8 cellular contexts compared by ENCODE assay signal in the genomic region with DNA sequence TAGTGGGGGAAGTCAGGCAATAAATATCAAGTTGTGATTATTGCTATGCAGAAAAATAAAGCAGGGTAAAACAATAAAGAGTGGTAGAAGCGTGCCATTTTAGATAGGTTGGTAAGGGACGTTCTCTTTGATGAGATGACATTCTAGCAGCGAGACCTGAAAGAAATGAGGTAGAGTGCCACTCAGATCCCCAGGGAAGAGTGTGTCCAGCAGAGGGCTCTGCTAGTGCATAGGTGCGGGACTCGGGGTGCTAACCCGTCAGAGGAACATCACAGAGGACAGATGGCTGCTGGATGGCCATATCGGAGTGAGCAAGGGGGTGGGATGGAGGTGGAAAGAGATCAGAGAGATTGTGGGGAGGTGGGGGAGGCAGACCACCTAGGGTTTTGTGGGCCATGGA. TPM values are rescaled to one million over a fixed set of nuclear protein-coding genes. Genes with fewer than 3 reads are reported as not detected.
DNase-seq lines count a peak whose midpoint lies in the region; ATAC-seq and TF ChIP-seq lines count a peak whose summit lies in the region.

No MANE protein-coding gene starts in this region.

- H3K27ac ChIP-seq in WERI-Rb-1: no peak overlapping the region

- intact Hi-C loops in activated CD4-positive, alpha-beta T cell treated with anti-CD3 and anti-CD28 coated beads, Interleukin-2, amount 10 ng/mL, durations not matched to agents 24 days and 14 days (cut with micrococcal nuclease): loop anchor here (5.0 kb wide), 1 partner anchor 1801 kb away; no protein-coding TSS in a partner anchor

- no peaks in the 10 kb centered on the region for H3K4me1 Mint-ChIP-seq in activated CD4-positive, alpha-beta T cell treated with anti-CD3 and anti-CD28 coated beads, Interleukin-2, amount 10 ng/mL, durations not matched to agents 24 days and 14 days
- no peaks in the 10 kb centered on the region for H3K4me1 Mint-ChIP-seq in activated naive CD8-positive, alpha-beta T cell treated with anti-CD3 and anti-CD28 coated beads for 36 hours

- no peaks in the 10 kb centered on the region for H3K36me3 Mint-ChIP-seq in activated CD4-positive, alpha-beta T cell treated with anti-CD3 and anti-CD28 coated beads, Interleukin-2, amount 10 ng/mL, durations not matched to agents 24 days and 14 days (ENCODE audit: low read depth)
- H3K36me3 Mint-ChIP-seq in activated naive CD8-positive, alpha-beta T cell treated with anti-CD3 and anti-CD28 coated beads for 36 hours: no peaks in the 10 kb centered on the region

- peak; percentile 60 for DNase-seq in activated CD4-positive, alpha-beta T cell treated with anti-CD3 and anti-CD28 coated beads, Interleukin-2, amount 10 ng/mL, durations not matched to agents 24 days and 14 days
- no peak for DNase-seq in activated CD4-positive, alpha-beta T cell treated with anti-CD3 and anti-CD28 coated beads, Interleukin-2, amount 50 U/mL, for 1 hour
- peak in 56 of 76 experiments; percentile 3 to 71 (median 34) for DNase-seq in HUDEP-2 (lab: John Stamatoyannopoulos, UW; ENCODE audit: unreplicated experiment in 76 of 76)
- DNase-seq in WERI-Rb-1: peak; percentile 91
- peak; percentile 44 for DNase-seq in left kidney (ENCODE audit: low read depth, low spot score)
- no peak for DNase-seq in activated naive CD8-positive, alpha-beta T cell treated with anti-CD3 and anti-CD28 coated beads for 36 hours

- TF ChIP-seq CTCF in WERI-Rb-1 (IDR thresholded peaks at IDR 0.05; ENCODE audit: low read depth, low read length): peak; percentile 96

- no peaks in the 10 kb centered on the region for H3K9me3 Mint-ChIP-seq in activated CD4-positive, alpha-beta T cell treated with anti-CD3 and anti-CD28 coated beads, Interleukin-2, amount 10 ng/mL, durations not matched to agents 24 days and 14 days
- H3K9me3 Mint-ChIP-seq in activated naive CD8-positive, alpha-beta T cell treated with anti-CD3 and anti-CD28 coated beads for 36 hours: no peaks in the 10 kb centered on the region

- H3K27me3 Mint-ChIP-seq in activated CD4-positive, alpha-beta T cell treated with anti-CD3 and anti-CD28 coated beads, Interleukin-2, amount 10 ng/mL, durations not matched to agents 24 days and 14 days: peaks cover 4% of the 10 kb centered on the region
- no peaks in the 10 kb centered on the region for H3K27me3 Mint-ChIP-seq in activated naive CD8-positive, alpha-beta T cell treated with anti-CD3 and anti-CD28 coated beads for 36 hours

- H3K27me3 ChIP-seq in WERI-Rb-1 (ENCODE audit: insufficient read depth, low read depth, severe bottlenecking): no peaks in the 10 kb centered on the region

- ATAC-seq in HG03521 (IDR thresholded peaks at IDR 0.05; ENCODE audit: unreplicated experiment) (no peak), GM21526 (IDR thresholded peaks at IDR 0.05; ENCODE audit: low FRiP score, unreplicated experiment) (no peak)

- H3K4me3 ChIP-seq in WERI-Rb-1 (ENCODE audit: low read depth, low read length): no peak overlapping the region

- no peak overlapping the region for H3K4me3 Mint-ChIP-seq in activated CD4-positive, alpha-beta T cell treated with anti-CD3 and anti-CD28 coated beads, Interleukin-2, amount 10 ng/mL, durations not matched to agents 24 days and 14 days
- H3K4me3 Mint-ChIP-seq in activated naive CD8-positive, alpha-beta T cell treated with anti-CD3 and anti-CD28 coated beads for 36 hours: no peak overlapping the region

- no peak overlapping the region for H3K27ac Mint-ChIP-seq in activated CD4-positive, alpha-beta T cell treated with anti-CD3 and anti-CD28 coated beads, Interleukin-2, amount 10 ng/mL, durations not matched to agents 24 days and 14 days
- H3K27ac Mint-ChIP-seq in activated naive CD8-positive, alpha-beta T cell treated with anti-CD3 and anti-CD28 coated beads for 36 hours: no peak overlapping the region

- H3K36me3 ChIP-seq in WERI-Rb-1: no peaks in the 10 kb centered on the region

- H3K9me3 ChIP-seq in WERI-Rb-1 (ENCODE audit: severe bottlenecking): peaks cover 2% of the 10 kb centered on the region

RNA-seq across cellular contexts. Expression of a gene that starts 16.3 kb away (rescaled TPM):
- not detected in 2 replicates for total RNA-seq in activated CD4-positive, alpha-beta T cell treated with anti-CD3 and anti-CD28 coated beads, Interleukin-2, amount 10 ng/mL, durations not matched to agents 24 days and 14 days
- total RNA-seq in activated naive CD8-positive, alpha-beta T cell treated with anti-CD3 and anti-CD28 coated beads for 36 hours: not detected

Comparison
In these comparisons a context has a peak if more than half of its experiments do, and no peak if none do; other contexts are left out.
1. DNase-seq: peak in activated CD4-positive, alpha-beta T cell treated with anti-CD3 and anti-CD28 coated beads, Interleukin-2, amount 10 ng/mL, durations not matched to agents 24 days and 14 days (single experiment), HUDEP-2 (56 of 76), WERI-Rb-1 (single experiment) and left kidney (single experiment); none in activated CD4-positive, alpha-beta T cell treated with anti-CD3 and anti-CD28 coated beads, Interleukin-2, amount 50 U/mL, for 1 hour (single experiment) and activated naive CD8-positive, alpha-beta T cell treated with anti-CD3 and anti-CD28 coated beads for 36 hours (single experiment).